Comparison of ENCODE assay signal across 1 cellular context in the genomic region with DNA sequence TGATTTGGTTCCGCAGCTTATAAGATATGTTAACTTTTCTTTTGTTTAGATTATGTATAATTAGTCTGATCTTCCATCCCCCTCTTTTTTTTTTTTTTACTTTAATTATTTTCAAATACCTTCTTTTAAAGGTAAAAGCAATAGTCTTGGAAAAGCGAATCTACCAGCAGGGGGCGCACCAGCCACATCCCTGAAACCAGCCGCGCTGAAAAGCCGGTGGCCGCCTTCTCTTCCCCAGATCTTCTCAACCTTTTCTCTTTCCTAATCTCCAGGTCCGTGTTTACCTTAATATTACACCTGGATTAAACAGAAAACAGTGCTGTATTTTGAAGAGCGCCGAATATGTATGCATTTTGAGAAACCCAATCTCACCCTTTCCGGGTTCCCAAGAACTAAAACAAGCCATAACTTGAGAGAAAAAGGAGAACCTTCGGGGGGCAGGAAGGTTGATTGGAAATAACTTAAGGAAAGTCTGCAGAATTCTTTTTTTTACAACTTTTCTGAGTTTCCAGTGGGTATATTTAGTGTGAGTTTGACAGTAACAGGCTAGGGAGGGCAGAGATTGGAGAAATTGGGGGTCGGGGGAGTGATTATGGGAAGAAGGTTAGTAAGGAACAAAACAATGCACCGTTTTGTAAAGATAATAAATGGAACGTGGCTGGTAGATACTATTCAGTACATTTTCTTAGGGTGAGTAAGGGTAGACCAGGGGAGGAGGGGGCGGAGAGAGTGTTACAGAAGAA.
TF ChIP-seq lines count a peak whose summit lies in the region.

No MANE protein-coding gene starts in this region.

TF ChIP-seq in H1, 55 proteins besides CTCF, POLR2A, EP300 and RAD21:
- TF ChIP-seq ATF2 (IDR thresholded peaks at IDR 0.05; ENCODE audit: low read length) (peak; percentile 57; the same call in 1 of the 2 replicates), TAF1 (IDR thresholded peaks at IDR 0.05; ENCODE audit: low read depth, low read length) (0 out of 2 replicates have a peak, but pooled peaks have one; percentile 32), CREB1 (IDR thresholded peaks at IDR 0.05) (no peak), SP4 (IDR thresholded peaks at IDR 0.05; ENCODE audit: low read length) (no peak)
